ENCODE assay signal across 8 cellular contexts in genomic region chr12:9646794-9647622, GRCh38. TPM values are rescaled to one million over a fixed set of nuclear protein-coding genes. Genes with fewer than 3 reads are reported as not detected.
DNase-seq lines count a peak whose midpoint lies in the region; ATAC-seq lines count a peak whose summit lies in the region.

No MANE protein-coding gene starts in this region.

- H3K4me1 Mint-ChIP-seq in activated T-cell treated with anti-CD3 and anti-CD28 coated beads, Interleukin-2, amount 50 U/mL, for 4 hours (ENCODE audit: low read depth), result peaks cover 62% of the 10 kb centered on the region
- peaks cover 55% of the 10 kb centered on the region for H3K4me1 Mint-ChIP-seq in activated CD4-positive, alpha-beta memory T cell treated with anti-CD3 and anti-CD28 coated beads, Interleukin-2, amount 10 ng/mL, durations not matched to agents 7 days and 5 days

- POLR2A ChIA-PET in activated CD4-positive, alpha-beta memory T cell treated with anti-CD3 and anti-CD28 coated beads, Interleukin-2, amount 10 ng/mL, durations not matched to agents 7 days and 5 days (lab: Charles Lee), result interaction anchor here (0.7 to 18.6 kb wide), 29 partner anchors 8 to 283 kb away, joined by 3 to 1071 read pairs (median 11); partner anchors contain the start of genes CD69, CLEC2B, CLEC2D and CLECL1

- H3K9ac ChIP-seq in stomach smooth muscle (ENCODE audit: low read length in 2 of 2), result peak overlapping the region; percentile 83 to 85

- ATAC-seq in activated T-cell treated with anti-CD3 and anti-CD28 coated beads, Interleukin-2, amount 50 U/mL, for 4 hours, result no peak
- ATAC-seq in GM21717 (IDR thresholded peaks at IDR 0.05; ENCODE audit: unreplicated experiment) (no peak), GM21529 (IDR thresholded peaks at IDR 0.05; ENCODE audit: unreplicated experiment) (no peak)

- H3K27ac Mint-ChIP-seq in activated CD4-positive, alpha-beta memory T cell treated with anti-CD3 and anti-CD28 coated beads, Interleukin-2, amount 10 ng/mL, durations not matched to agents 7 days and 5 days, result peak overlapping the region; percentile 94

- H3K27me3 Mint-ChIP-seq in activated T-cell treated with anti-CD3 and anti-CD28 coated beads, Interleukin-2, amount 50 U/mL, for 4 hours (ENCODE audit: low read depth), result no peaks in the 10 kb centered on the region
- no peaks in the 10 kb centered on the region for H3K27me3 Mint-ChIP-seq in activated CD4-positive, alpha-beta memory T cell treated with anti-CD3 and anti-CD28 coated beads, Interleukin-2, amount 10 ng/mL, durations not matched to agents 7 days and 5 days

- CTCF ChIA-PET in activated CD4-positive, alpha-beta memory T cell treated with anti-CD3 and anti-CD28 coated beads, Interleukin-2, amount 10 ng/mL, durations not matched to agents 7 days and 5 days (lab: Charles Lee), result interaction anchor here (1.0 to 2.8 kb wide), 12 partner anchors 9 to 151 kb away, joined by 3 to 27 read pairs (median 4); partner anchors contain the start of gene CLEC2D

- H3K27me3 ChIP-seq in stomach smooth muscle (ENCODE audit: control insufficient read depth in 1 of 2, insufficient read depth in 2 of 2, low read length in 2 of 2), result no peaks in the 10 kb centered on the region

- peaks cover 12% of the 10 kb centered on the region for H3K36me3 Mint-ChIP-seq in activated T-cell treated with anti-CD3 and anti-CD28 coated beads, Interleukin-2, amount 50 U/mL, for 4 hours (ENCODE audit: insufficient read depth)
- H3K36me3 Mint-ChIP-seq in activated CD4-positive, alpha-beta memory T cell treated with anti-CD3 and anti-CD28 coated beads, Interleukin-2, amount 10 ng/mL, durations not matched to agents 7 days and 5 days (ENCODE audit: low read depth), result peaks cover 64% of the 10 kb centered on the region

- peak overlapping the region; percentile 55 for H3K4me3 ChIP-seq in iPS-11a (ENCODE audit: low read depth, low read length)
- peak overlapping the region; percentile 87 to 95 for H3K4me3 ChIP-seq in stomach smooth muscle (ENCODE audit: low read length in 2 of 2)

- peak overlapping the region; percentile 96 for H3K4me3 Mint-ChIP-seq in activated T-cell treated with anti-CD3 and anti-CD28 coated beads, Interleukin-2, amount 50 U/mL, for 4 hours
- peak overlapping the region; percentile 95 for H3K4me3 Mint-ChIP-seq in activated CD4-positive, alpha-beta memory T cell treated with anti-CD3 and anti-CD28 coated beads, Interleukin-2, amount 10 ng/mL, durations not matched to agents 7 days and 5 days

- no peak for DNase-seq in activated T-cell treated with anti-CD3 and anti-CD28 coated beads, Interleukin-2, amount 50 U/mL, for 4 hours
- DNase-seq in activated T-cell treated with anti-CD3 and anti-CD28 coated beads, Interleukin-2, amount 50 U/mL, for 1 hour, result no peak
- DNase-seq in activated CD4-positive, alpha-beta memory T cell treated with anti-CD3 and anti-CD28 coated beads, Interleukin-2, amount 10 ng/mL, durations not matched to agents 7 days and 5 days, result no peak
- no peak for DNase-seq in NCI-H1694 treated with DMSO at 0.1 percent for 48 hours (lab: John Stamatoyannopoulos, UW)

- H3K9me3 ChIP-seq in stomach smooth muscle (ENCODE audit: control insufficient read depth in 2 of 2, low read length in 2 of 2), result no peaks in the 10 kb centered on the region

- H3K36me3 ChIP-seq in stomach smooth muscle (ENCODE audit: control insufficient read depth in 2 of 2, insufficient read depth in 2 of 2, low read length in 2 of 2), result no peaks in the 10 kb centered on the region

- no peaks in the 10 kb centered on the region for H3K4me1 ChIP-seq in stomach smooth muscle (ENCODE audit: control insufficient read depth, insufficient read depth, low read length)

- peaks cover 8% of the 10 kb centered on the region for H3K9me3 Mint-ChIP-seq in activated T-cell treated with anti-CD3 and anti-CD28 coated beads, Interleukin-2, amount 50 U/mL, for 4 hours
- H3K9me3 Mint-ChIP-seq in activated CD4-positive, alpha-beta memory T cell treated with anti-CD3 and anti-CD28 coated beads, Interleukin-2, amount 10 ng/mL, durations not matched to agents 7 days and 5 days, result peaks cover 24% of the 10 kb centered on the region

- peak overlapping the region; percentile 49 for H3K27ac ChIP-seq in stomach smooth muscle (ENCODE audit: low read length)

RNA-seq across cellular contexts. Expression of gene CLEC2D, which starts 22.5 kb away (rescaled TPM):
- 100 to 1,000 TPM; 278 to 321 (median 282) TPM for total RNA-seq in activated T-cell treated with anti-CD3 and anti-CD28 coated beads, Interleukin-2, amount 50 U/mL, for 4 hours
- total RNA-seq in activated CD4-positive, alpha-beta memory T cell treated with anti-CD3 and anti-CD28 coated beads, Interleukin-2, amount 10 ng/mL, durations not matched to agents 7 days and 5 days, result 100 to 1,000 TPM; 446 to 449 TPM

RNA-seq across cellular contexts. Expression of gene KLRB1, which starts 39.3 kb away (rescaled TPM):
- 1 to 10 TPM in 2 of 3 donors, under 1 TPM in 1; 0.56 to 2.2 (median 1.1) TPM for total RNA-seq in activated T-cell treated with anti-CD3 and anti-CD28 coated beads, Interleukin-2, amount 50 U/mL, for 4 hours
- 10 to 100 TPM; 17.4 to 19.4 TPM for total RNA-seq in activated CD4-positive, alpha-beta memory T cell treated with anti-CD3 and anti-CD28 coated beads, Interleukin-2, amount 10 ng/mL, durations not matched to agents 7 days and 5 days

Comparison
In these comparisons a context has a peak if more than half of its experiments do, and no peak if none do; other contexts are left out.
1. RNA of gene KLRB1, which starts 39.3 kb away (total RNA-seq): 17.4 to 19.4 TPM in activated CD4-positive, alpha-beta memory T cell treated with anti-CD3 and anti-CD28 coated beads, Interleukin-2, amount 10 ng/mL, durations not matched to agents 7 days and 5 days; 0.56 to 2.2 TPM in activated T-cell treated with anti-CD3 and anti-CD28 coated beads, Interleukin-2, amount 50 U/mL, for 4 hours; every median in the first group is over 4 times any median in the second.